Comparison of ENCODE assay signal across 8 cellular contexts in genomic region chr15:56366211-56366610, GRCh38. TPM values are rescaled to one million over a fixed set of nuclear protein-coding genes. Genes with fewer than 3 reads are reported as not detected.
DNase-seq lines count a peak whose midpoint lies in the region; ATAC-seq and TF ChIP-seq lines count a peak whose summit lies in the region.

No MANE protein-coding gene starts in this region.

- peaks cover 53% of the 10 kb centered on the region for H3K79me2 ChIP-seq in neural cell (replicated peaks; ENCODE audit: insufficient read depth, low read length)

- no peaks in the 10 kb centered on the region for H3K9me2 ChIP-seq in neural cell (ENCODE audit: insufficient read depth, low read length)

- peaks cover 14% of the 10 kb centered on the region for H3K4me1 ChIP-seq in CD4-positive, alpha-beta memory T cell (ENCODE audit: insufficient read depth, low read length)

- H2AFZ ChIP-seq in neural cell (ENCODE audit: low read depth, low read length), result peak overlapping the region; percentile 84

- peaks cover 12 to 17% (median 14%) of the 10 kb centered on the region in 4 donors for H3K4me1 Mint-ChIP-seq in CD4-positive, alpha-beta memory T cell

- H3K27me3 ChIP-seq in CD4-positive, alpha-beta memory T cell (ENCODE audit: insufficient read depth, low read length), result peaks cover 10% of the 10 kb centered on the region
- no peaks in the 10 kb centered on the region for H3K27me3 ChIP-seq in neural cell (ENCODE audit: insufficient read depth, low read depth, low read length)

- H3K36me3 Mint-ChIP-seq in CD4-positive, alpha-beta memory T cell, result peaks cover 0 to 2% of the 10 kb centered on the region in 2 donors

- TF ChIP-seq RAD21 in neural cell (conservative IDR thresholded peaks at IDR 0.05), result no peak

- peak overlapping the region; percentile 77 to 92 (median 88) for H3K4me3 Mint-ChIP-seq in CD4-positive, alpha-beta memory T cell

- CTCF ChIA-PET in CD4-positive, alpha-beta memory T cell (lab: Charles Lee; ENCODE audit: partially characterized antibody), result no interaction called here

- peak overlapping the region; percentile 58 for H3K9ac ChIP-seq in neural cell (ENCODE audit: low read length)

- peaks cover 0 to 9% (median 3%) of the 10 kb centered on the region in 8 donors for H3K9me3 Mint-ChIP-seq in CD4-positive, alpha-beta memory T cell

- DNase-seq in CD4-positive, alpha-beta memory T cell, result no peak
- DNase-seq in Jurkat, Clone E6-1 (ENCODE audit: low read depth, low spot score), result no peak
- peak; percentile 12 for DNase-seq in cerebellar cortex (ENCODE audit: low spot score)
- no peak for DNase-seq in NCI-H510A (lab: John Stamatoyannopoulos, UW)
- DNase-seq in HT-29 (ENCODE audit: low spot score), result no peak
- no peak for DNase-seq in dedifferentiated amniotic fluid mesenchymal stem cell (ENCODE audit: extremely low spot score)

- no peaks in the 10 kb centered on the region for H3K36me3 ChIP-seq in CD4-positive, alpha-beta memory T cell (ENCODE audit: insufficient read depth, low read length)
- no peaks in the 10 kb centered on the region for H3K36me3 ChIP-seq in neural cell (ENCODE audit: insufficient read depth, low read length)

- no peak overlapping the region for H3K4me3 ChIP-seq in CD4-positive, alpha-beta memory T cell (ENCODE audit: low read length in 2 of 2)
- H3K4me3 ChIP-seq in Jurkat, Clone E6-1 (ENCODE audit: low read length), result peak overlapping the region; percentile 90
- H3K4me3 ChIP-seq in neural cell (ENCODE audit: low read length), result peak overlapping the region; percentile 84

- POLR2A ChIA-PET in CD4-positive, alpha-beta memory T cell (lab: Charles Lee; ENCODE audit: partially characterized antibody), result no interaction called here

- intact Hi-C loops in CD4-positive, alpha-beta memory T cell (cut with micrococcal nuclease), result no loop called here

- TF ChIP-seq CTCF in neural cell (IDR thresholded peaks at IDR 0.05; ENCODE audit: poor library complexity, severe bottlenecking), result no peak

- no peak for TF ChIP-seq EP300 in neural cell (conservative IDR thresholded peaks at IDR 0.05; ENCODE audit: poor library complexity, severe bottlenecking)

- ATAC-seq in HG02571 (IDR thresholded peaks at IDR 0.05; ENCODE audit: unreplicated experiment), result no peak

- no peaks in the 10 kb centered on the region for H3F3A ChIP-seq in neural cell (ENCODE audit: insufficient read depth, low read length, poor library complexity, severe bottlenecking)

- H3K27me3 Mint-ChIP-seq in CD4-positive, alpha-beta memory T cell, result peaks cover 21 to 27% of the 10 kb centered on the region in 2 donors

- H3K27ac ChIP-seq in CD4-positive, alpha-beta memory T cell (ENCODE audit: low read depth, low read length), result no peak overlapping the region
- no peak overlapping the region for H3K27ac ChIP-seq in neural cell (ENCODE audit: low read length)

- H4K20me1 ChIP-seq in neural cell (ENCODE audit: insufficient read depth), result no peaks in the 10 kb centered on the region

- H3K9me3 ChIP-seq in CD4-positive, alpha-beta memory T cell (ENCODE audit: control insufficient read depth in 1 of 2, low read length in 2 of 2), result no peaks in the 10 kb centered on the region
- H3K9me3 ChIP-seq in neural cell (ENCODE audit: low read length), result no peaks in the 10 kb centered on the region

- H3K27ac Mint-ChIP-seq in CD4-positive, alpha-beta memory T cell, result no peak overlapping the region

- peak overlapping the region; percentile 76 for H3K4me2 ChIP-seq in neural cell (ENCODE audit: low read length)

TF ChIP-seq in neural cell, 6 proteins besides CTCF, POLR2A, EP300 and RAD21:
- TF ChIP-seq SMC3 (conservative IDR thresholded peaks at IDR 0.05; ENCODE audit: poor library complexity) (no peak), MXI1 (conservative IDR thresholded peaks at IDR 0.05; ENCODE audit: poor library complexity, severe bottlenecking) (no peak), TAF1 (IDR thresholded peaks at IDR 0.05; ENCODE audit: low read depth) (no peak), EZH2 (IDR thresholded peaks at IDR 0.05; ENCODE audit: borderline replicate concordance, insufficient read depth, low read length, poor library complexity, severe bottlenecking) (no peak), REST (IDR thresholded peaks at IDR 0.05; ENCODE audit: borderline replicate concordance) (no peak), POLR2AphosphoS5 (IDR thresholded peaks at IDR 0.05) (no peak)

RNA-seq across cellular contexts. Expression of gene TEX9, which starts 1.0 kb away (rescaled TPM):
- 1 to 10 TPM; 2.2 to 2.3 TPM for total RNA-seq in CD4-positive, alpha-beta memory T cell
- under 1 TPM in 1 of 2 donors, not detected in 1; 0.37 TPM for polyA plus RNA-seq in CD4-positive, alpha-beta memory T cell
- 5.8 TPM for polyA plus RNA-seq in Jurkat, Clone E6-1 (2012; ENCODE audit: insufficient read depth, insufficient read length)
- polyA plus RNA-seq in neural cell, result 20.7 and 23.6 TPM in 2 replicates
- polyA minus RNA-seq in neural cell, result 77.9 and 90.5 TPM in 2 replicates
- total RNA-seq in HT-29 (2014; rRNA removed; shearing (Covaris generic)), result 1.2 and 3.6 TPM in 2 replicates

Comparison
In these comparisons a context has a peak if more than half of its experiments do, and no peak if none do; other contexts are left out.
1. H3K4me3 ChIP-seq: peak in Jurkat, Clone E6-1 (single experiment) and neural cell (single experiment); none in CD4-positive, alpha-beta memory T cell (0 of 2).